In the genomic region with DNA sequence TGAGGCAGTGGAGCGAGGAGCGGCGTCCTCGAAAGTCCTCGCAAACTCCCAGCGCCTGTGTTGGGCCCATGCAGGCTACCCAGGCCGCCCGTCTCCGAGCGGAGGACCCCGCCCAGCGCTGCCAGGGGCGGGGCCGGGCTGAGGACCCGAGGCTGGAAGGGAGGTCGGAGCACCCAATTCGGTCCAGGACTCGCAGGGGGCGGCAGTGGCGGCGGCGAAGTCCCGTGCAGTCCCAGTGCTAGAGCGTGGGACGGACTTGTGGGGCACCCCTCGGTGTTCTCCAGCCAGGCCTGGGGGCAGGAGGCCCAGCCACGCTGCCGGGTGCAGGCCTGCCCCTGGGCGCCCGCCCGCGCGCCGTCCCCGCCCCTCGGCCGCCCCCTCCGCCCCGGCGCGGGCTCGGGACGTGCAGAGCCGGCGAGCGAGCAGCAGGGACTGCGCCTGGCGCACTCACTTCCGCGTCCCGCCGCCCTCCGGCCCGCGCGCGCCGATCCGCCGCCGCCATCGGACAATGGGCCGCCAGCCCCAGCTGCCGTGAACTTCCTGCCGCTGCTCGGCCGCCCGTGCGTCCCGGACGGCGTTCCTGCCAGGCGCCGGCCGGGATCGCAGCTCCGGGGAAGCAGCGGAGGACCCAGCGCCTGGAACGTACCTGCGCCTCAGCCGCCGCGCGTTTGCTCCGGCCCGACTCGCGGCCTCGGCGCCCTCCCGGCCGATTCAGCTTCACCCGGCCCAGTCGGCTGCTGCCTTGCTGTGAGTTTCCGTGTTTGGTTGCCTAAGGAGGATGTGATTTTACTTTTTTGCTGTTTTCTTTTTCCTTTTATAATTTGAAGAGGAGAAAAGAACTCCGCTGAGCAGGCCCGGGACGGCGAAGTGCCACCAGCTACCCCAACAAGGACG, we compare ENCODE assay signal across 1 cellular context.
TF ChIP-seq lines count a peak whose summit lies in the region.

No MANE protein-coding gene starts in this region.

TF ChIP-seq in HepG2, 621 proteins besides CTCF, POLR2A, EP300 and RAD21 (continued from another document and continues in another):
- TF ChIP-seq, protein P1, sequence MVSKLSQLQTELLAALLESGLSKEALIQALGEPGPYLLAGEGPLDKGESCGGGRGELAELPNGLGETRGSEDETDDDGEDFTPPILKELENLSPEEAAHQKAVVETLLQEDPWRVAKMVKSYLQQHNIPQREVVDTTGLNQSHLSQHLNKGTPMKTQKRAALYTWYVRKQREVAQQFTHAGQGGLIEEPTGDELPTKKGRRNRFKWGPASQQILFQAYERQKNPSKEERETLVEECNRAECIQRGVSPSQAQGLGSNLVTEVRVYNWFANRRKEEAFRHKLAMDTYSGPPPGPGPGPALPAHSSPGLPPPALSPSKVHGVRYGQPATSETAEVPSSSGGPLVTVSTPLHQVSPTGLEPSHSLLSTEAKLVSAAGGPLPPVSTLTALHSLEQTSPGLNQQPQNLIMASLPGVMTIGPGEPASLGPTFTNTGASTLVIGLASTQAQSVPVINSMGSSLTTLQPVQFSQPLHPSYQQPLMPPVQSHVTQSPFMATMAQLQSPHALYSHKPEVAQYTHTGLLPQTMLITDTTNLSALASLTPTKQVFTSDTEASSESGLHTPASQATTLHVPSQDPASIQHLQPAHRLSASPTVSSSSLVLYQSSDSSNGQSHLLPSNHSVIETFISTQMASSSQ (IDR thresholded peaks at IDR 0.05; ENCODE audit: low read depth), result no peak
- TF ChIP-seq, protein P1 (CRISPR knock-in tag; IDR thresholded peaks at IDR 0.05; ENCODE audit: borderline replicate concordance), result no peak
- TF ChIP-seq ZKSCAN1 (IDR thresholded peaks at IDR 0.05; ENCODE audit: low read length) (no peak), ZNF660 (CRISPR knock-in tag; IDR thresholded peaks at IDR 0.05; ENCODE audit: borderline replicate concordance, low read depth) (no peak), KDM5A (IDR thresholded peaks at IDR 0.05; ENCODE audit: borderline replicate concordance, low read length) (peak; percentile 1; the same call in 1 of the 2 replicates), ARNTL (CRISPR knock-in tag; IDR thresholded peaks at IDR 0.05) (no peak), ZMYM2 (CRISPR knock-in tag; IDR thresholded peaks at IDR 0.05) (0 out of 2 replicates have a peak, but pooled peaks have one; percentile 4), MED8 (CRISPR knock-in tag; IDR thresholded peaks at IDR 0.05; ENCODE audit: insufficient replicate concordance) (no peak), ZNF10 (CRISPR knock-in tag; IDR thresholded peaks at IDR 0.05; ENCODE audit: borderline replicate concordance, low read depth) (no peak), TP53 (CRISPR knock-in tag; conservative IDR thresholded peaks at IDR 0.05) (0 out of 2 replicates have a peak, but pooled peaks have one; percentile 21), STAT5B (CRISPR knock-in tag; IDR thresholded peaks at IDR 0.05) (no peak), ZNF556 (CRISPR knock-in tag; IDR thresholded peaks at IDR 0.05; ENCODE audit: borderline replicate concordance) (no peak), SP2 (CRISPR knock-in tag; IDR thresholded peaks at IDR 0.05) (no peak), SUZ12 (IDR thresholded peaks at IDR 0.05; ENCODE audit: low read depth, low read length) (no peak), MEF2D (CRISPR knock-in tag; IDR thresholded peaks at IDR 0.05) (no peak; the same call in 1 of the 2 replicates), BRD4 (CRISPR knock-in tag; IDR thresholded peaks at IDR 0.05) (peak; percentile 55), RAD51 (IDR thresholded peaks at IDR 0.05; ENCODE audit: borderline replicate concordance) (no peak), ZNF530 (CRISPR knock-in tag; IDR thresholded peaks at IDR 0.05; ENCODE audit: low read depth) (no peak), RARG (CRISPR knock-in tag; IDR thresholded peaks at IDR 0.05; ENCODE audit: low read depth) (no peak), NFE2 (CRISPR knock-in tag; IDR thresholded peaks at IDR 0.05) (no peak), PHF20 (CRISPR knock-in tag; IDR thresholded peaks at IDR 0.05) (peak; percentile 33; the same call in 1 of the 2 replicates), MXI1 (IDR thresholded peaks at IDR 0.05; ENCODE audit: borderline replicate concordance, low read depth, low read length) (0 out of 3 replicates have a peak, but pooled peaks have one; percentile 51), RXRB (CRISPR knock-in tag; IDR thresholded peaks at IDR 0.05; ENCODE audit: borderline replicate concordance) (no peak), ZNF557 (CRISPR knock-in tag; IDR thresholded peaks at IDR 0.05) (no peak), ATF1 (CRISPR knock-in tag; IDR thresholded peaks at IDR 0.05) (no peak), ZNF350 (CRISPR knock-in tag; IDR thresholded peaks at IDR 0.05; ENCODE audit: borderline replicate concordance, low read depth) (no peak), ZNF331 (CRISPR knock-in tag; IDR thresholded peaks at IDR 0.05) (no peak), AGO1 (IDR thresholded peaks at IDR 0.05; ENCODE audit: low read depth, low read length, poor library complexity, severe bottlenecking) (no peak), ZSCAN12 (CRISPR knock-in tag; IDR thresholded peaks at IDR 0.05) (no peak), KDM2A (CRISPR knock-in tag; IDR thresholded peaks at IDR 0.05; ENCODE audit: borderline replicate concordance, low read depth) (no peak), ZBTB20 (CRISPR knock-in tag; IDR thresholded peaks at IDR 0.05; ENCODE audit: borderline replicate concordance, low read depth) (no peak), SMARCE1 (IDR thresholded peaks at IDR 0.05; ENCODE audit: borderline replicate concordance) (no peak)
- TF ChIP-seq, protein P2, sequence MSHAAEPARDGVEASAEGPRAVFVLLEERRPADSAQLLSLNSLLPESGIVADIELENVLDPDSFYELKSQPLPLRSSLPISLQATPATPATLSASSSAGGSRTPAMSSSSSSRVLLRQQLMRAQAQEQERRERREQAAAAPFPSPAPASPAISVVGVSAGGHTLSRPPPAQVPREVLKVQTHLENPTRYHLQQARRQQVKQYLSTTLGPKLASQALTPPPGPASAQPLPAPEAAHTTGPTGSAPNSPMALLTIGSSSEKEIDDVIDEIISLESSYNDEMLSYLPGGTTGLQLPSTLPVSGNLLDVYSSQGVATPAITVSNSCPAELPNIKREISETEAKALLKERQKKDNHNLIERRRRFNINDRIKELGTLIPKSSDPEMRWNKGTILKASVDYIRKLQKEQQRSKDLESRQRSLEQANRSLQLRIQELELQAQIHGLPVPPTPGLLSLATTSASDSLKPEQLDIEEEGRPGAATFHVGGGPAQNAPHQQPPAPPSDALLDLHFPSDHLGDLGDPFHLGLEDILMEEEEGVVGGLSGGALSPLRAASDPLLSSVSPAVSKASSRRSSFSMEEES (CRISPR knock-in tag; IDR thresholded peaks at IDR 0.05), result no peak
- TF ChIP-seq, protein P3, sequence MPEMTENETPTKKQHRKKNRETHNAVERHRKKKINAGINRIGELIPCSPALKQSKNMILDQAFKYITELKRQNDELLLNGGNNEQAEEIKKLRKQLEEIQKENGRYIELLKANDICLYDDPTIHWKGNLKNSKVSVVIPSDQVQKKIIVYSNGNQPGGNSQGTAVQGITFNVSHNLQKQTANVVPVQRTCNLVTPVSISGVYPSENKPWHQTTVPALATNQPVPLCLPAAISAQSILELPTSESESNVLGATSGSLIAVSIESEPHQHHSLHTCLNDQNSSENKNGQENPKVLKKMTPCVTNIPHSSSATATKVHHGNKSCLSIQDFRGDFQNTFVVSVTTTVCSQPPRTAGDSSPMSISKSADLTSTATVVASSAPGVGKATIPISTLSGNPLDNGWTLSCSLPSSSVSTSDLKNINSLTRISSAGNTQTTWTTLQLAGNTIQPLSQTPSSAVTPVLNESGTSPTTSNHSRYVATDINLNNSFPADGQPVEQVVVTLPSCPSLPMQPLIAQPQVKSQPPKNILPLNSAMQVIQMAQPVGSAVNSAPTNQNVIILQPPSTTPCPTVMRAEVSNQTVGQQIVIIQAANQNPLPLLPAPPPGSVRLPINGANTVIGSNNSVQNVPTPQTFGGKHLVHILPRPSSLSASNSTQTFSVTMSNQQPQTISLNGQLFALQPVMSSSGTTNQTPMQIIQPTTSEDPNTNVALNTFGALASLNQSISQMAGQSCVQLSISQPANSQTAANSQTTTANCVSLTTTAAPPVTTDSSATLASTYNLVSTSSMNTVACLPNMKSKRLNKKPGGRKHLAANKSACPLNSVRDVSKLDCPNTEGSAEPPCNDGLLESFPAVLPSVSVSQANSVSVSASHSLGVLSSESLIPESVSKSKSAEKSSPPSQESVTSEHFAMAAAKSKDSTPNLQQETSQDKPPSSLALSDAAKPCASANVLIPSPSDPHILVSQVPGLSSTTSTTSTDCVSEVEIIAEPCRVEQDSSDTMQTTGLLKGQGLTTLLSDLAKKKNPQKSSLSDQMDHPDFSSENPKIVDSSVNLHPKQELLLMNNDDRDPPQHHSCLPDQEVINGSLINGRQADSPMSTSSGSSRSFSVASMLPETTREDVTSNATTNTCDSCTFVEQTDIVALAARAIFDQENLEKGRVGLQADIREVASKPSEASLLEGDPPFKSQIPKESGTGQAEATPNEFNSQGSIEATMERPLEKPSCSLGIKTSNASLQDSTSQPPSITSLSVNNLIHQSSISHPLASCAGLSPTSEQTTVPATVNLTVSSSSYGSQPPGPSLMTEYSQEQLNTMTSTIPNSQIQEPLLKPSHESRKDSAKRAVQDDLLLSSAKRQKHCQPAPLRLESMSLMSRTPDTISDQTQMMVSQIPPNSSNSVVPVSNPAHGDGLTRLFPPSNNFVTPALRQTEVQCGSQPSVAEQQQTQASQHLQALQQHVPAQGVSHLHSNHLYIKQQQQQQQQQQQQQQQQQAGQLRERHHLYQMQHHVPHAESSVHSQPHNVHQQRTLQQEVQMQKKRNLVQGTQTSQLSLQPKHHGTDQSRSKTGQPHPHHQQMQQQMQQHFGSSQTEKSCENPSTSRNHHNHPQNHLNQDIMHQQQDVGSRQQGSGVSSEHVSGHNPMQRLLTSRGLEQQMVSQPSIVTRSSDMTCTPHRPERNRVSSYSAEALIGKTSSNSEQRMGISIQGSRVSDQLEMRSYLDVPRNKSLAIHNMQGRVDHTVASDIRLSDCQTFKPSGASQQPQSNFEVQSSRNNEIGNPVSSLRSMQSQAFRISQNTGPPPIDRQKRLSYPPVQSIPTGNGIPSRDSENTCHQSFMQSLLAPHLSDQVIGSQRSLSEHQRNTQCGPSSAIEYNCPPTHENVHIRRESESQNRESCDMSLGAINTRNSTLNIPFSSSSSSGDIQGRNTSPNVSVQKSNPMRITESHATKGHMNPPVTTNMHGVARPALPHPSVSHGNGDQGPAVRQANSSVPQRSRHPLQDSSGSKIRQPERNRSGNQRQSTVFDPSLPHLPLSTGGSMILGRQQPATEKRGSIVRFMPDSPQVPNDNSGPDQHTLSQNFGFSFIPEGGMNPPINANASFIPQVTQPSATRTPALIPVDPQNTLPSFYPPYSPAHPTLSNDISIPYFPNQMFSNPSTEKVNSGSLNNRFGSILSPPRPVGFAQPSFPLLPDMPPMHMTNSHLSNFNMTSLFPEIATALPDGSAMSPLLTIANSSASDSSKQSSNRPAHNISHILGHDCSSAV (CRISPR knock-in tag; IDR thresholded peaks at IDR 0.05; ENCODE audit: borderline replicate concordance), result no peak
- TF ChIP-seq, protein P4, sequence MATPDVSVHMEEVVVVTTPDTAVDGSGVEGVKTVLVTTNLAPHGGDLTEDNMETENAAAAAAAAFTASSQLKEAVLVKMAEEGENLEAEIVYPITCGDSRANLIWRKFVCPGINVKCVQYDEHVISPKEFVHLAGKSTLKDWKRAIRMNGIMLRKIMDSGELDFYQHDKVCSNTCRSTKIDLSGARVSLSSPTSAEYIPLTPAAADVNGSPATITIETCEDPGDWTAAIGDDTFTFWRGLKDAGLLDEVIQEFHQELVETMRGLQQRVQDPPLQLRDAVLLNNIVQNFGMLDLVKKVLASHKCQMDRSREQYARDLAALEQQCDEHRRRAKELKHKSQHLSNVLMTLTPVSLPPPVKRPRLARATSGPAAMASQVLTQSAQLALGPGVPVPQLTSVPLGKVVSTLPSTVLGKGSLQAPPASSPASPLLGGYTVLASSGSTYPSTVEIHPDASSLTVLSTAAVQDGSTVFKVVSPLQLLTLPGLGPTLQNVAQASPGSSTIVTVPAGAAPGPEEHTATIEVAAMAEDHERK (CRISPR knock-in tag; IDR thresholded peaks at IDR 0.05; ENCODE audit: low read depth), result no peak
- TF ChIP-seq, protein P5, sequence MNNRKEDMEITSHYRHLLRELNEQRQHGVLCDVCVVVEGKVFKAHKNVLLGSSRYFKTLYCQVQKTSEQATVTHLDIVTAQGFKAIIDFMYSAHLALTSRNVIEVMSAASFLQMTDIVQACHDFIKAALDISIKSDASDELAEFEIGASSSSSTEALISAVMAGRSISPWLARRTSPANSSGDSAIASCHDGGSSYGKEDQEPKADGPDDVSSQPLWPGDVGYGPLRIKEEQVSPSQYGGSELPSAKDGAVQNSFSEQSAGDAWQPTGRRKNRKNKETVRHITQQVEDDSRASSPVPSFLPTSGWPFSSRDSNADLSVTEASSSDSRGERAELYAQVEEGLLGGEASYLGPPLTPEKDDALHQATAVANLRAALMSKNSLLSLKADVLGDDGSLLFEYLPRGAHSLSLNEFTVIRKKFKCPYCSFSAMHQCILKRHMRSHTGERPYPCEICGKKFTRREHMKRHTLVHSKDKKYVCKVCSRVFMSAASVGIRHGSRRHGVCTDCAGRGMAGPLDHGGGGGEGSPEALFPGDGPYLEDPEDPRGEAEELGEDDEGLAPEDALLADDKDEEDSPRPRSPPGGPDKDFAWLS (CRISPR knock-in tag; IDR thresholded peaks at IDR 0.05; ENCODE audit: borderline replicate concordance), result no peak
- TF ChIP-seq, protein P6, sequence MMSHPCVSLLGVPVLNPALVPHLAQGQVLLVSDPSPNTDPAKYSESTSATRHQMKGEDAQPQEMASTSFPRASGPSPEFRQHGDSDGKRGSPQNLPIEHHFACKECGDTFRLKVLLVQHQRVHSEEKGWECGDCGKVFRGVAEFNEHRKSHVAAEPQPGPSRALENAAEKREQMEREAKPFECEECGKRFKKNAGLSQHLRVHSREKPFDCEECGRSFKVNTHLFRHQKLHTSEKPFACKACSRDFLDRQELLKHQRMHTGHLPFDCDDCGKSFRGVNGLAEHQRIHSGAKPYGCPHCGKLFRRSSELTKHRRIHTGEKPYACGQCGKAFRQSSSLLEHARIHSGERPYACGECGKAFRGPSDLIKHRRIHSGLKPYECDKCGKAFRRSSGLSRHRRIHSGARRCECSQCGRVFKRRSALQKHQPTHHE (CRISPR knock-in tag; IDR thresholded peaks at IDR 0.05; ENCODE audit: borderline replicate concordance), result no peak
- TF ChIP-seq, protein P7, sequence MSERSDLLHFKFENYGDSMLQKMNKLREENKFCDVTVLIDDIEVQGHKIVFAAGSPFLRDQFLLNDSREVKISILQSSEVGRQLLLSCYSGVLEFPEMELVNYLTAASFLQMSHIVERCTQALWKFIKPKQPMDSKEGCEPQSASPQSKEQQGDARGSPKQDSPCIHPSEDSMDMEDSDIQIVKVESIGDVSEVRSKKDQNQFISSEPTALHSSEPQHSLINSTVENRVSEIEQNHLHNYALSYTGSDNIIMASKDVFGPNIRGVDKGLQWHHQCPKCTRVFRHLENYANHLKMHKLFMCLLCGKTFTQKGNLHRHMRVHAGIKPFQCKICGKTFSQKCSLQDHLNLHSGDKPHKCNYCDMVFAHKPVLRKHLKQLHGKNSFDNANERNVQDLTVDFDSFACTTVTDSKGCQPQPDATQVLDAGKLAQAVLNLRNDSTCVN (CRISPR knock-in tag; IDR thresholded peaks at IDR 0.05; ENCODE audit: borderline replicate concordance), result no peak
